18 cellular contexts compared by ENCODE assay signal in the genomic region with DNA sequence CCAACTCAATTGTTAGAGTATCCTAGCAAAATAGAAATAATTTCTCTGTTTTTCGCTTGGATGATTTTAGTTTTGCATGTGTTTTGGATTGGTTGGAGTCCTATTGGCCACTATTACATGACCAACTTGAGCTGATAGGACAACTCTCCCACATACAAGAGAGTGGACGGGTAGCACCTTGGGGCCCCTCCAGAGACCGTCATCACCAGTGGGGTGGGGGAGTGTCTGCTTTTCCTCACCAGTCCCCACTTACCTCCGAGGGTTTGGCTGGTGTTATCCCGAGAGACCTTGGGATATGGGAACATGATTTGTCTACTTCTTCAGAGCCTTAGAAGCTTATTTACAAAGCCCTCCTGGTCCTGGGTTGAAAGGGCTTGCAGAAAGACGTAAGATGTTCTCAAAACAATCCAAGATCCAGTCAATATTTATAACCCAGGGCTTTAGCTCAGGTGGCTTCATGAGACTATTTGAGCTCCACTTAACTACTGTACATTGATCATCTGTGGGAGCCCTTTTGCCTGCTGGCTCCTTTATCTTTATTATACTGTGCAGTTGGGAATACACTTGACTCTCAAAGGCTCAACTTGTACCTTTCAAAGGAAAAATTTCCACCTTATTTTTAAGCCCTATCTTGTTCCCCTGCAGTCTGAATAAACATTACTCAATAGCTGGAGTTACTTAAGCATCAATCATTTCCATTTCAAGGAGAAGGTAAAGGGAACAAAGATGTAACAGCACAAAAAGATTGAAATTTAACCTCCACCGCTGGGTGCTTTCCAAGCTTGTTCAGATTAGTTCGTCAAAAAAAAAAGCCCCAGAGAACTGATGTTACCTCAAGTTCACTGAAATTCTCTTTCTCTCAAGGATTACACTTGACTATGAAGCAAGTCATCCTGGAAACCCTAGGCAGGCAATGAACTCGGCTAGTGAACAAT.
A peak's percentile ranks its signal among the peaks of the same experiment; 100 is the strongest.
DNase-seq lines count a peak whose midpoint lies in the region; ATAC-seq, FAIRE-seq and TF ChIP-seq lines count a peak whose summit lies in the region.
"Had no signal": no experiment of that assay in that cellular context is flagged by ENCODE, and none has a peak within 500 bp of the region (broad histone marks: within the 10 kb centered on the region; RNA-seq: fewer than 3 reads in every experiment).

No MANE protein-coding gene starts in this region.

- BruUV-seq in Caco-2 (replicated peaks; lab: Mats Ljungman, UMichigan): no TSS peak

- H3K9me3 ChIP-seq in Caco-2 (peaks cover 22% of the 10 kb centered on the region), pancreas (no peaks in the 10 kb centered on the region), T-helper 17 cell (ENCODE audit: control insufficient read depth, low read length, poor library complexity, severe bottlenecking) (peaks cover 2% of the 10 kb centered on the region)
- H3K9me3 ChIP-seq: MG63 had no signal

- peaks cover 24% of the 10 kb centered on the region for H3K9me3 Mint-ChIP-seq in Caco-2 (ENCODE audit: unreplicated experiment)
- peaks cover 0 to 4% of the 10 kb centered on the region in 2 donors for H3K9me3 Mint-ChIP-seq in natural killer cell

- no peaks in the 10 kb centered on the region for H3K27me3 Mint-ChIP-seq in Caco-2 (ENCODE audit: insufficient read depth, unreplicated experiment)
- H3K27me3 Mint-ChIP-seq in natural killer cell (ENCODE audit: low read depth in 2 of 2): peaks cover 23 to 31% of the 10 kb centered on the region in 2 donors
- peaks cover 39% of the 10 kb centered on the region for H3K27me3 Mint-ChIP-seq in T-helper 17 cell

- H3K4me3 ChIP-seq in Caco-2 (ENCODE audit: low read depth, low read length) (no peak overlapping the region), pancreas (no peak overlapping the region)
- H3K4me3 ChIP-seq: MG63, SJCRH30 had no signal

- H3K27me3 ChIP-seq in Caco-2 (replicated peaks; ENCODE audit: control insufficient read depth, insufficient read depth, low read length) (no peaks in the 10 kb centered on the region), pancreas (no peaks in the 10 kb centered on the region)
- H3K27me3 ChIP-seq: MG63, SJCRH30 had no signal

- FAIRE-seq in pancreas (lab: Jason Lieb, UNC): no peak
- FAIRE-seq: A204.1, GM12891 had no signal

- TF ChIP-seq CTCF in Caco-2 (IDR thresholded peaks at IDR 0.05; ENCODE audit: insufficient read depth in 1 of 2, low read depth in 1 of 2, low read length in 1 of 2, severe bottlenecking in 1 of 2, unreplicated experiment in 1 of 2): no peak
- TF ChIP-seq CTCF in pancreas (IDR thresholded peaks at IDR 0.05): no peak
- no peak for TF ChIP-seq CTCF in natural killer cell (IDR thresholded peaks at IDR 0.05)

- WGBS in pancreas, 2 donors: 26 to 28% methylated on average over 9 of the region's 9 CpGs

- DNase-seq in Caco-2 (peak in 1 of 2 experiments; percentile 52), NCI-H226 (peak; percentile 26), pancreas (no peak), natural killer cell (no peak), T-helper 17 cell (no peak)
- DNase-seq in activated CD4-positive, alpha-beta T cell treated with anti-CD3 and anti-CD28 coated beads, Interleukin-2, amount 50 U/mL, for 4 hours: no peak
- DNase-seq: GF-D8, IMR-90, Karpas-422, MG63, NCI-H1092, PC-3 had no signal

- CTCF ChIA-PET in Caco-2 (lab: Charles Lee): interaction anchor here (0.8 to 1.3 kb wide), 4 partner anchors 26 to 126 kb away, joined by 3 to 7 read pairs (median 4); no protein-coding TSS in a partner anchor

- H3K27ac Mint-ChIP-seq in Caco-2 (ENCODE audit: unreplicated experiment): peak overlapping the region; percentile 35
- no peak overlapping the region for H3K27ac Mint-ChIP-seq in natural killer cell
- no peak overlapping the region for H3K27ac Mint-ChIP-seq in T-helper 17 cell

- H3K4me1 Mint-ChIP-seq in Caco-2 (ENCODE audit: low read depth, unreplicated experiment) (peaks cover 38% of the 10 kb centered on the region), natural killer cell (no peaks in the 10 kb centered on the region), T-helper 17 cell (no peaks in the 10 kb centered on the region)

- peak; percentile 43 for ATAC-seq in esophagus mucosa
- peak in 2 of 4 donors; percentile 60 to 67 for ATAC-seq in pancreas
- no peak for ATAC-seq in natural killer cell
- no peak for ATAC-seq in T-helper 17 cell
- ATAC-seq: PC-3 had no signal

- H3K36me3 Mint-ChIP-seq in Caco-2 (ENCODE audit: insufficient read depth, unreplicated experiment) (peaks cover 35% of the 10 kb centered on the region), natural killer cell (peaks cover 9% of the 10 kb centered on the region), T-helper 17 cell (ENCODE audit: low read depth) (no peaks in the 10 kb centered on the region)

- intact Hi-C loops in Caco-2 (cut with micrococcal nuclease; ENCODE audit: unreplicated experiment) (loop anchor here (1.0 kb wide), 1 partner anchor 8 kb away; no protein-coding TSS in a partner anchor), pancreas (cut with DNase I) (no loop called here), natural killer cell (cut with micrococcal nuclease) (no loop called here)

- H3K36me3 ChIP-seq in Caco-2 (ENCODE audit: control insufficient read depth, insufficient read depth, low read length) (no peaks in the 10 kb centered on the region), pancreas (no peaks in the 10 kb centered on the region)
- H3K36me3 ChIP-seq: MG63, SJCRH30 had no signal

- peak overlapping the region in 3 of 4 donors; percentile 23 to 48 (median 34) for H3K27ac ChIP-seq in pancreas
- H3K27ac ChIP-seq: C4-2B, RWPE1, SJCRH30 had no signal

- POLR2A ChIA-PET in Caco-2 (lab: Charles Lee): interaction anchor here (0.6 to 1.0 kb wide), 3 partner anchors 8 to 66 kb away, joined by 3 to 7 read pairs (median 3); no protein-coding TSS in a partner anchor

- peaks cover 47% of the 10 kb centered on the region for H3K4me1 ChIP-seq in Caco-2
- no peaks in the 10 kb centered on the region for H3K4me1 ChIP-seq in pancreas

- H3K4me3 Mint-ChIP-seq in Caco-2 (ENCODE audit: unreplicated experiment): peak overlapping the region; percentile 10
- no peak overlapping the region for H3K4me3 Mint-ChIP-seq in natural killer cell
- H3K4me3 Mint-ChIP-seq in T-helper 17 cell: no peak overlapping the region
